In the genomic region with DNA sequence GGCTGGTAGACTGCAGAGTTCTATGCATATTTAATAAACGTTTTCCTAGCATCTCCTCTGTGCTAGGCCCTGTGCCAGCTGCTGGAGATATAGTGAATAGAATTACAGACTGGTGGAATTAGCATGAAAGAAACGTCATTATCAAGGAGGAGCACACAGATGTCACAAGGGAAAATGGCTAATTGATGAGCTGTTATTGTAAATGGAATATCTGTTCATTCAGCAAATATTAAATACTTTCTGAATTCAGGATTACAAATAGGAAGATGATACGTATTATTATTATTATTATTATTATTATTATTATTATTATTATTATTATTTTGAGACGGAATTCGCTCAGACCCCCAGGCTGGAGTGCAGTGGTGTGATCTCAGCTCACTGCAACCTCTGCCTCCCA, we compare ENCODE assay signal across 9 cellular contexts. TPM values are rescaled to one million over a fixed set of nuclear protein-coding genes. Genes with fewer than 3 reads are reported as not detected.
A peak's percentile ranks its signal among the peaks of the same experiment; 100 is the strongest.
DNase-seq lines count a peak whose midpoint lies in the region; ATAC-seq, FAIRE-seq and TF ChIP-seq lines count a peak whose summit lies in the region.
"Had no signal": no experiment of that assay in that cellular context is flagged by ENCODE, and none has a peak within 500 bp of the region (broad histone marks: within the 10 kb centered on the region; RNA-seq: fewer than 3 reads in every experiment).

No MANE protein-coding gene starts in this region.

- H3K4me1 ChIP-seq in kidney (ENCODE audit: control insufficient read depth in 1 of 2, insufficient read depth in 1 of 2, low read depth in 1 of 2, low read length in 2 of 2) (peaks cover 6 to 10% of the 10 kb centered on the region in 2 donors), thoracic aorta (ENCODE audit: control insufficient read depth in 1 of 2, low read depth in 2 of 2) (peaks cover 14 to 28% of the 10 kb centered on the region in 2 donors), testis (peaks cover 15% of the 10 kb centered on the region)

- H3K27me3 ChIP-seq in thoracic aorta (replicated peaks; ENCODE audit: insufficient read depth), result no peaks in the 10 kb centered on the region
- H3K27me3 ChIP-seq in testis, result no peaks in the 10 kb centered on the region

- 54 to 56% methylated on average over 5 of the region's 5 CpGs for WGBS in testis, 2 donors

- peak overlapping the region; percentile 79 to 97 for H3K4me3 ChIP-seq in kidney (ENCODE audit: low read length in 2 of 2)
- peak overlapping the region; percentile 93 for H3K4me3 ChIP-seq in thoracic aorta
- H3K4me3 ChIP-seq in testis, result peak overlapping the region in 1 of 2 donors; percentile 80

- H3K36me3 Mint-ChIP-seq in activated T-cell treated with anti-CD3 and anti-CD28 coated beads, Interleukin-2, amount 50 U/mL, for 24 hours (ENCODE audit: low read depth), result peaks cover 55% of the 10 kb centered on the region
- no peaks in the 10 kb centered on the region for H3K36me3 Mint-ChIP-seq in activated naive CD8-positive, alpha-beta T cell

- no peak for ATAC-seq in thoracic aorta (ENCODE audit: insufficient number of reproducible peaks, low FRiP score, low read depth)

- TF ChIP-seq CTCF in kidney (IDR thresholded peaks at IDR 0.05; ENCODE audit: borderline replicate concordance, extremely low read depth, insufficient read depth), result no peak
- no peak for TF ChIP-seq CTCF in thoracic aorta (IDR thresholded peaks at IDR 0.05)
- TF ChIP-seq CTCF in testis (IDR thresholded peaks at IDR 0.05), result no peak

- TF ChIP-seq POLR2A in testis (IDR thresholded peaks at IDR 0.05), result no peak

- no peaks in the 10 kb centered on the region for H3K9me3 Mint-ChIP-seq in activated T-cell treated with anti-CD3 and anti-CD28 coated beads, Interleukin-2, amount 50 U/mL, for 24 hours
- H3K9me3 Mint-ChIP-seq in activated naive CD8-positive, alpha-beta T cell (ENCODE audit: low read depth), result no peaks in the 10 kb centered on the region

- no peaks in the 10 kb centered on the region for H3K27me3 Mint-ChIP-seq in activated T-cell treated with anti-CD3 and anti-CD28 coated beads, Interleukin-2, amount 50 U/mL, for 24 hours
- peaks cover 1% of the 10 kb centered on the region for H3K27me3 Mint-ChIP-seq in activated naive CD8-positive, alpha-beta T cell

- H3K27ac Mint-ChIP-seq in activated T-cell treated with anti-CD3 and anti-CD28 coated beads, Interleukin-2, amount 50 U/mL, for 24 hours, result peak overlapping the region; percentile 93
- H3K27ac Mint-ChIP-seq in activated naive CD8-positive, alpha-beta T cell, result peak overlapping the region; percentile 95

- H3K4me1 Mint-ChIP-seq in activated T-cell treated with anti-CD3 and anti-CD28 coated beads, Interleukin-2, amount 50 U/mL, for 24 hours (ENCODE audit: low read depth), result peaks cover 46% of the 10 kb centered on the region
- peaks cover 48% of the 10 kb centered on the region for H3K4me1 Mint-ChIP-seq in activated naive CD8-positive, alpha-beta T cell (ENCODE audit: low read depth)

- peaks cover 0 to 8% of the 10 kb centered on the region in 2 donors for H3K36me3 ChIP-seq in kidney (ENCODE audit: control insufficient read depth in 1 of 2, insufficient read depth in 2 of 2, low read length in 2 of 2)
- peaks cover 13% of the 10 kb centered on the region for H3K36me3 ChIP-seq in thoracic aorta
- no peaks in the 10 kb centered on the region for H3K36me3 ChIP-seq in testis (ENCODE audit: low read depth, missing control alignments)

- H3K9ac ChIP-seq in kidney (ENCODE audit: low read length in 2 of 2), result peak overlapping the region; percentile 70 to 94

- H3K4me3 Mint-ChIP-seq in activated T-cell treated with anti-CD3 and anti-CD28 coated beads, Interleukin-2, amount 50 U/mL, for 24 hours, result peak overlapping the region; percentile 91
- peak overlapping the region; percentile 88 for H3K4me3 Mint-ChIP-seq in activated naive CD8-positive, alpha-beta T cell

- H3K9me3 ChIP-seq in kidney (ENCODE audit: control insufficient read depth in 1 of 2, low read length in 2 of 2), result no peaks in the 10 kb centered on the region
- H3K9me3 ChIP-seq in thoracic aorta, result no peaks in the 10 kb centered on the region
- H3K9me3 ChIP-seq in testis, result no peaks in the 10 kb centered on the region

- DNase-seq in activated T-cell treated with anti-CD3 and anti-CD28 coated beads, Interleukin-2, amount 50 U/mL, for 24 hours, result no peak
- DNase-seq in activated T-cell treated with anti-CD3 and anti-CD28 coated beads for 4 hours (no peak), kidney (no peak), thoracic aorta (ENCODE audit: low spot score) (no peak), nucleus accumbens (lab: John Stamatoyannopoulos, UW) (no peak), testis (no peak), DMS153 treated with DMSO at 0.1 percent for 48 hours (lab: John Stamatoyannopoulos, UW; ENCODE audit: unreplicated experiment) (no peak)

- FAIRE-seq in kidney (lab: Jason Lieb, UNC), result no peak
- FAIRE-seq: D721Med had no signal

- intact Hi-C loops in kidney (cut with DNase I) (no loop called here), testis (cut with DNase I; ENCODE audit: low total_unique reads) (no loop called here)

- no peak overlapping the region for H3K27ac ChIP-seq in kidney (ENCODE audit: low read depth in 2 of 2, low read length in 2 of 2)
- peak overlapping the region in 1 of 2 donors; percentile 81 for H3K27ac ChIP-seq in thoracic aorta
- H3K27ac ChIP-seq in testis, result no peak overlapping the region

RNA-seq across cellular contexts. Expression of a gene that starts 1.2 kb away (rescaled TPM):
- total RNA-seq in kidney (27.8 TPM), thoracic aorta (10 to 100 TPM; 22.1 to 29.1 TPM), testis (10 to 100 TPM; 38.7 TPM)
- polyA plus RNA-seq in kidney (ENCODE audit: insufficient read depth, low read depth, low replicate concordance) (29.7 TPM), testis (ENCODE audit: insufficient read depth, low read depth, low replicate concordance) (47.0 TPM)
